ENCODE assay signal across 14 cellular contexts in genomic region chr4:2942037-2942531, GRCh38. TPM values are rescaled to one million over a fixed set of nuclear protein-coding genes. Genes with fewer than 3 reads are reported as not detected.
DNase-seq lines count a peak whose midpoint lies in the region; ATAC-seq and TF ChIP-seq lines count a peak whose summit lies in the region.
"Had no signal": no experiment of that assay in that cellular context is flagged by ENCODE, and none has a peak within 500 bp of the region (broad histone marks: within the 10 kb centered on the region; RNA-seq: fewer than 3 reads in every experiment).

No MANE protein-coding gene starts in this region.

- TF ChIP-seq POLR2A in transverse colon (IDR thresholded peaks at IDR 0.05), result no peak

- peaks cover 21% of the 10 kb centered on the region for H3K4me1 Mint-ChIP-seq in activated naive CD4-positive, alpha-beta T cell treated with anti-CD3 and anti-CD28 coated beads for 36 hours (ENCODE audit: low read depth)

- no peak for DNase-seq in activated naive CD4-positive, alpha-beta T cell treated with anti-CD3 and anti-CD28 coated beads for 36 hours
- no peak for DNase-seq in activated naive CD4-positive, alpha-beta T cell (lab: John Stamatoyannopoulos, UW)
- peak; percentile 29 to 43 for DNase-seq in activated T-cell treated with anti-CD3 and anti-CD28 coated beads, Interleukin-2, amount 50 U/mL, for 48 hours
- DNase-seq in lower lobe of right lung, result no peak
- DNase-seq in transverse colon, result peak; percentile 11
- DNase-seq in NCI-H82 treated with DMSO at 0.1 percent for 48 hours (lab: John Stamatoyannopoulos, UW; ENCODE audit: unreplicated experiment), result no peak
- DNase-seq in 8988T, result no peak
- no peak for DNase-seq in activated CD4-positive, CD25-positive, alpha-beta regulatory T cell treated with anti-CD3 and anti-CD28 coated beads, Interleukin-2, amount 50 U/mL, for 72 hours
- DNase-seq: EL, NCI-H2171 treated with DMSO at 0.1 percent for 48 hours, retina had no signal

- H3K36me3 ChIP-seq in lower lobe of right lung (peaks cover 98% of the 10 kb centered on the region), transverse colon (peaks cover 0 to 36% (median 12%) of the 10 kb centered on the region in 4 donors)

- H3K9me3 Mint-ChIP-seq in activated naive CD4-positive, alpha-beta T cell treated with anti-CD3 and anti-CD28 coated beads for 36 hours, result no peaks in the 10 kb centered on the region
- H3K9me3 Mint-ChIP-seq: brain, mesothelial cell of epicardium had no signal

- H3K4me3 ChIP-seq in lower lobe of right lung (no peak overlapping the region), transverse colon (no peak overlapping the region)
- H3K4me3 ChIP-seq: thoracic aorta had no signal

- peaks cover 50% of the 10 kb centered on the region for H3K36me3 Mint-ChIP-seq in activated naive CD4-positive, alpha-beta T cell treated with anti-CD3 and anti-CD28 coated beads for 36 hours (ENCODE audit: low read depth)

- H3K27ac Mint-ChIP-seq in activated naive CD4-positive, alpha-beta T cell treated with anti-CD3 and anti-CD28 coated beads for 36 hours, result peak overlapping the region; percentile 18
- H3K27ac Mint-ChIP-seq: brain, mesothelial cell of epicardium had no signal

- intact Hi-C loops in activated naive CD4-positive, alpha-beta T cell treated with anti-CD3 and anti-CD28 coated beads for 36 hours (cut with micrococcal nuclease), result no loop called here
- intact Hi-C loops in lower lobe of right lung (cut with DNase I), result no loop called here
- intact Hi-C loops in transverse colon (cut with DNase I; ENCODE audit: low total_unique reads), result no loop called here

- TF ChIP-seq CTCF in lower lobe of right lung (IDR thresholded peaks at IDR 0.05), result no peak
- TF ChIP-seq CTCF in transverse colon (IDR thresholded peaks at IDR 0.05), result no peak

- H3K27ac ChIP-seq in lower lobe of right lung (peak overlapping the region; percentile 18), transverse colon (peak overlapping the region; percentile 62 to 84 (median 76))
- H3K27ac ChIP-seq: thoracic aorta had no signal

- 85% methylated on average over 14 of the region's 21 CpGs; no CpG with 5 or more reads in 1 of the 2 donors for WGBS in transverse colon (ENCODE audit: low coverage in 1 of 2), 2 donors

- TF ChIP-seq EP300 in transverse colon (IDR thresholded peaks at IDR 0.05; ENCODE audit: low read depth), result no peak

- in situ Hi-C loops in transverse colon (cut with MboI; ENCODE audit: low pct_ligation_motif_present in 1 of 4, low pct_unique_long_range_greater_than_20kb in 1 of 4, low sequenced_read_pairs in 3 of 4), result loop anchor here in 3 of 4 donors (10.0 to 25.0 kb wide), 2 partner anchors 177 to 180 kb away; partner anchors contain the start of gene TNIP2 (in 2 of the 3)

- H3K27me3 ChIP-seq in lower lobe of right lung (ENCODE audit: low read depth) (no peaks in the 10 kb centered on the region), transverse colon (no peaks in the 10 kb centered on the region)

- no peaks in the 10 kb centered on the region for H3K27me3 Mint-ChIP-seq in activated naive CD4-positive, alpha-beta T cell treated with anti-CD3 and anti-CD28 coated beads for 36 hours (ENCODE audit: low read depth)
- H3K27me3 Mint-ChIP-seq: brain had no signal

- CTCF ChIA-PET in activated naive CD4-positive, alpha-beta T cell treated with anti-CD3 and anti-CD28 coated beads for 36 hours (lab: Charles Lee), result no interaction called here

- H3K4me3 Mint-ChIP-seq in activated naive CD4-positive, alpha-beta T cell treated with anti-CD3 and anti-CD28 coated beads for 36 hours, result no peak overlapping the region
- H3K4me3 Mint-ChIP-seq: brain, mesothelial cell of epicardium had no signal

- ATAC-seq in lower lobe of right lung, result no peak

- peaks cover 4% of the 10 kb centered on the region for H3K4me1 ChIP-seq in lower lobe of right lung
- peaks cover 4 to 12% (median 11%) of the 10 kb centered on the region in 4 donors for H3K4me1 ChIP-seq in transverse colon

- no peaks in the 10 kb centered on the region for H3K9me3 ChIP-seq in lower lobe of right lung
- H3K9me3 ChIP-seq in transverse colon, result no peaks in the 10 kb centered on the region
- H3K9me3 ChIP-seq: thoracic aorta had no signal

RNA-seq across cellular contexts. Expression of gene NOP14, which starts 21.1 kb away (rescaled TPM):
- total RNA-seq in activated naive CD4-positive, alpha-beta T cell treated with anti-CD3 and anti-CD28 coated beads for 36 hours, result 10 to 100 TPM; 48.3 to 55.1 TPM
- 20.7 TPM for total RNA-seq in lower lobe of right lung
- total RNA-seq in transverse colon, result 10 to 100 TPM in 2 of 4 donors, 1 to 10 TPM in 2; 8.6 to 43.0 (median 12.8) TPM

RNA-seq across cellular contexts. Expression of gene GRK4, which starts 21.3 kb away (rescaled TPM):
- total RNA-seq in activated naive CD4-positive, alpha-beta T cell treated with anti-CD3 and anti-CD28 coated beads for 36 hours, result 1 to 10 TPM; 1.3 to 2.1 TPM
- total RNA-seq in lower lobe of right lung (7.1 TPM), transverse colon (1 to 10 TPM; 2.5 to 7.9 (median 4.1) TPM)

Comparison
In these comparisons a context has a peak if more than half of its experiments do, and no peak if none do; other contexts are left out.
1. DNase-seq: peak in activated T-cell treated with anti-CD3 and anti-CD28 coated beads, Interleukin-2, amount 50 U/mL, for 48 hours (2 of 2) and transverse colon (single experiment); none in activated naive CD4-positive, alpha-beta T cell treated with anti-CD3 and anti-CD28 coated beads for 36 hours (single experiment), activated naive CD4-positive, alpha-beta T cell (0 of 4), lower lobe of right lung (single experiment), NCI-H82 treated with DMSO at 0.1 percent for 48 hours (single experiment), 8988T (single experiment) and activated CD4-positive, CD25-positive, alpha-beta regulatory T cell treated with anti-CD3 and anti-CD28 coated beads, Interleukin-2, amount 50 U/mL, for 72 hours (single experiment).